In the genomic region with DNA sequence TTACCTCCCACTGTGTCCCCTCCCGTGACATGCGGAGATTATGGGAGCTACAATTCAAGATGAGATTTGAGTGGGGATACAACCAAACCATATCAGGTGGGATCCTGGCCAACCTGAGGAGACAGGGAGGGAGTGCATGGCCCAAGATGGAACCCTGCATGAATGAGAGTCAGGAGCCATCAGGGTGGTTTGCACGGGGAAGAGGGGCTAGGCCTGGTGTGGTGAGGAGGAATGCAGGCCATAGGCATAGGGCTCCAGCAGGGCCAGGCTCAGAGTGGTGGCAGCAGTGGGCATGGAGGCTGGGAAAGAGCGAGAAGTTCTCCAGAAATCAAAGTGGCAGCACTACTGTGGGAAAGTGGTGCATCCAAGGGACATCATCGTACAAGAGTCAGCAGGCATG, we compare ENCODE assay signal across 23 cellular contexts.
"Had no signal": no experiment of that assay in that cellular context is flagged by ENCODE, and none has a peak within 500 bp of the region (broad histone marks: within the 10 kb centered on the region; RNA-seq: fewer than 3 reads in every experiment).

No MANE protein-coding gene starts in this region.

- H3K4me3 ChIP-seq: MG63, SJSA1, SK-N-MC had no signal

- FAIRE-seq: HepG2, RCC 7860 had no signal

- DNase-seq: IMR-90, Karpas-422, KG1, MG63, NCI-H1092, NCI-H1105 treated with DMSO at 0.1 percent for 48 hours, NCI-H1417 treated with DMSO at 0.1 percent for 48 hours, NCI-H146, NCI-H1694 treated with DMSO at 0.1 percent for 48 hours, NCI-H1930, NCI-H2081, NCI-H2107, NCI-H2227 treated with DMSO at 0.1 percent for 48 hours, NCI-H524, NCI-H526 treated with DMSO at 0.1 percent for 48 hours, NCI-H748 treated with DMSO at 0.1 percent for 48 hours, Right ventricle myocardium superior, RPMI8226, SIG-M5 had no signal

- H3K27ac ChIP-seq: SJSA1, SK-N-MC had no signal

- H3K36me3 ChIP-seq: MG63, SJSA1 had no signal

- H3K4me1 ChIP-seq: SJSA1 had no signal

- H3K9me3 ChIP-seq: MG63, SJSA1 had no signal
